In genomic region chr20:62289898-62290297, GRCh38 we compare ENCODE assay signal across 27 cellular contexts.
"Had no signal": no experiment of that assay in that cellular context is flagged by ENCODE, and none has a peak within 500 bp of the region (broad histone marks: within the 10 kb centered on the region; RNA-seq: fewer than 3 reads in every experiment).

No MANE protein-coding gene starts in this region.

- DNase-seq: stimulated activated CD4-positive, alpha-beta T cell treated with anti-CD3 and anti-CD28 coated beads, Interleukin-2, amount 100 ng/mL, for 48 hours; stimulated activated CD4-positive, alpha-beta T cell treated with anti-CD3 and anti-CD28 coated beads, Interleukin-4, amount 100 ng/mL, for 1 hour; stimulated activated CD4-positive, alpha-beta T cell treated with anti-CD3 and anti-CD28 coated beads, Interleukin-4, amount 100 ng/mL, for 24 hours; stimulated activated CD4-positive, alpha-beta T cell treated with anti-CD3 and anti-CD28 coated beads, Interleukin-4, amount 100 ng/mL, for 4 hours; stimulated activated CD8-positive, alpha-beta memory T cell treated with anti-CD3 and anti-CD28 coated beads, Interleukin-4, amount 100 ng/mL, for 48 hours; stimulated activated naive B cell treated with anti-CD40 and anti-IgM and Interleukin-4, amounts not matched to agents 10 μg/mL and 1 μg/mL and 100 μg/mL, for 72 hours; stimulated activated naive CD4-positive, alpha-beta T cell; stimulated activated naive CD4-positive, alpha-beta T cell treated with Interleukin-2 at 50 U/mL for 16 hours; stimulated activated naive CD8-positive, alpha-beta T cell treated with anti-CD3 and anti-CD28 coated beads, Interleukin-15, amount 100 ng/mL, for 72 hours; stimulated activated naive CD8-positive, alpha-beta T cell treated with anti-CD3 and anti-CD28 coated beads, Interleukin-15, Interleukin-2, amounts not matched to agents 100 U/mL and 50 U/mL, for 24 hours; stomach; substantia nigra; testis; thyroid gland; tibial artery; transverse colon; trophoblast cell; upper lobe of left lung; upper lobe of right lung; uterus had no signal

- FAIRE-seq: urothelium cell line had no signal

- H3K27ac ChIP-seq: stomach, suprapubic skin, testis, thoracic aorta, thyroid gland, tibial artery, tibial nerve, transverse colon, upper lobe of left lung, upper lobe of right lung, uterus, vagina had no signal

- H3K4me3 ChIP-seq: stomach, suprapubic skin, testis, thoracic aorta, thyroid gland, tibial artery, tibial nerve, transverse colon, upper lobe of left lung, upper lobe of right lung, uterus, vagina had no signal

- H3K4me1 ChIP-seq: stomach, tibial artery, tibial nerve, transverse colon, upper lobe of left lung, upper lobe of right lung, uterus, vagina had no signal

- H3K9me3 ChIP-seq: stomach, suprapubic skin, testis, thoracic aorta, thyroid gland, tibial artery, tibial nerve, transverse colon, upper lobe of left lung, upper lobe of right lung, uterus, vagina had no signal

- ATAC-seq: stimulated activated effector memory CD8-positive, alpha-beta T cell treated with anti-CD3 and anti-CD28 coated beads, Interleukin-12 subunit alpha, Interleukin-12 subunit beta, amount 100 ng/mL, for 72 hours; stimulated activated memory B cell treated with anti-CD40 and anti-IgM and Interleukin-4, amounts not matched to agents 10 μg/mL and 1 μg/mL and 100 μg/mL, for 72 hours; stimulated activated naive B cell treated with anti-CD40 and anti-IgM and Interleukin-4, amounts not matched to agents 10 μg/mL and 1 μg/mL and 100 μg/mL, for 72 hours; stimulated activated naive CD8-positive, alpha-beta T cell treated with anti-CD3 and anti-CD28 coated beads, Interleukin-15, amount 100 ng/mL, for 72 hours; stimulated activated naive CD8-positive, alpha-beta T cell treated with anti-CD3 and anti-CD28 coated beads, Interleukin-15, Interleukin-2, amounts not matched to agents 100 U/mL and 50 U/mL, for 24 hours; upper lobe of right lung had no signal

- H3K27me3 ChIP-seq: stomach, suprapubic skin, testis, thyroid gland, tibial artery, tibial nerve, transverse colon, upper lobe of left lung, upper lobe of right lung, uterus, vagina had no signal

- H3K36me3 ChIP-seq: uterus had no signal
